ENCODE assay signal across 23 cellular contexts in genomic region chr2:42769583-42770287, GRCh38. TPM values are rescaled to one million over a fixed set of nuclear protein-coding genes. Genes with fewer than 3 reads are reported as not detected.
DNase-seq lines count a peak whose midpoint lies in the region; ATAC-seq and TF ChIP-seq lines count a peak whose summit lies in the region.
"Had no signal": no experiment of that assay in that cellular context is flagged by ENCODE, and none has a peak within 500 bp of the region (broad histone marks: within the 10 kb centered on the region; RNA-seq: fewer than 3 reads in every experiment).

No MANE protein-coding gene starts in this region.

- POLR2A ChIA-PET in activated CD4-positive, alpha-beta memory T cell treated with anti-CD3 and anti-CD28 coated beads, Interleukin-2, amount 10 ng/mL, durations not matched to agents 7 days and 5 days (lab: Charles Lee): no interaction called here
- POLR2A ChIA-PET in activated CD4-positive, alpha-beta memory T cell treated with anti-CD3 and anti-CD28 coated beads for 36 hours (lab: Charles Lee): no interaction called here
- POLR2A ChIA-PET in Panc1 (lab: Charles Lee): no interaction called here

- no peaks in the 10 kb centered on the region for H3K4me1 Mint-ChIP-seq in activated CD4-positive, alpha-beta memory T cell treated with anti-CD3 and anti-CD28 coated beads, Interleukin-2, amount 10 ng/mL, durations not matched to agents 7 days and 5 days
- no peaks in the 10 kb centered on the region for H3K4me1 Mint-ChIP-seq in activated CD4-positive, alpha-beta memory T cell treated with anti-CD3 and anti-CD28 coated beads for 36 hours (ENCODE audit: low read depth)

- H3K9me3 ChIP-seq in Panc1 (ENCODE audit: control insufficient read depth, insufficient read depth, low read depth, low read length): no peaks in the 10 kb centered on the region
- H3K9me3 ChIP-seq: Caco-2 had no signal

- no TSS peak for BruUV-seq in Panc1 (replicated peaks; lab: Mats Ljungman, UMichigan)

- H3K27me3 Mint-ChIP-seq in activated CD4-positive, alpha-beta memory T cell treated with anti-CD3 and anti-CD28 coated beads, Interleukin-2, amount 10 ng/mL, durations not matched to agents 7 days and 5 days: no peaks in the 10 kb centered on the region
- H3K27me3 Mint-ChIP-seq in activated CD4-positive, alpha-beta memory T cell treated with anti-CD3 and anti-CD28 coated beads for 36 hours: no peaks in the 10 kb centered on the region
- H3K27me3 Mint-ChIP-seq: B cell had no signal

- no peak for TF ChIP-seq CTCF in Panc1 (IDR thresholded peaks at IDR 0.05)

- intact Hi-C loops in activated CD4-positive, alpha-beta memory T cell treated with anti-CD3 and anti-CD28 coated beads for 36 hours (cut with micrococcal nuclease): no loop called here
- intact Hi-C loops in Panc1 (cut with micrococcal nuclease; ENCODE audit: unreplicated experiment): no loop called here

- ATAC-seq in Panc1 (peak; percentile 7; the same call in 1 of the 2 replicates), HG03108 (IDR thresholded peaks at IDR 0.05; ENCODE audit: unreplicated experiment) (no peak), HG02852 (IDR thresholded peaks at IDR 0.05; ENCODE audit: unreplicated experiment) (no peak)
- ATAC-seq in stimulated activated naive CD8-positive, alpha-beta T cell treated with anti-CD3 and anti-CD28 coated beads, Interleukin-15, Interleukin-2, amounts not matched to agents 100 U/mL and 50 U/mL, for 24 hours: no peak
- ATAC-seq: CD8-positive, alpha-beta T cell had no signal

- CTCF ChIA-PET in activated CD4-positive, alpha-beta memory T cell treated with anti-CD3 and anti-CD28 coated beads, Interleukin-2, amount 10 ng/mL, durations not matched to agents 7 days and 5 days (lab: Charles Lee): no interaction called here
- CTCF ChIA-PET in activated CD4-positive, alpha-beta memory T cell treated with anti-CD3 and anti-CD28 coated beads for 36 hours (lab: Charles Lee): no interaction called here
- CTCF ChIA-PET in Panc1 (lab: Charles Lee): no interaction called here

- H3K4me3 Mint-ChIP-seq in activated CD4-positive, alpha-beta memory T cell treated with anti-CD3 and anti-CD28 coated beads, Interleukin-2, amount 10 ng/mL, durations not matched to agents 7 days and 5 days: no peak overlapping the region
- no peak overlapping the region for H3K4me3 Mint-ChIP-seq in activated CD4-positive, alpha-beta memory T cell treated with anti-CD3 and anti-CD28 coated beads for 36 hours
- H3K4me3 Mint-ChIP-seq: B cell; CD8-positive, alpha-beta T cell had no signal

- H3K27ac Mint-ChIP-seq in activated CD4-positive, alpha-beta memory T cell treated with anti-CD3 and anti-CD28 coated beads, Interleukin-2, amount 10 ng/mL, durations not matched to agents 7 days and 5 days: no peak overlapping the region
- H3K27ac Mint-ChIP-seq in activated CD4-positive, alpha-beta memory T cell treated with anti-CD3 and anti-CD28 coated beads for 36 hours: no peak overlapping the region
- H3K27ac Mint-ChIP-seq: B cell had no signal

- no peaks in the 10 kb centered on the region for H3K36me3 Mint-ChIP-seq in activated CD4-positive, alpha-beta memory T cell treated with anti-CD3 and anti-CD28 coated beads, Interleukin-2, amount 10 ng/mL, durations not matched to agents 7 days and 5 days (ENCODE audit: low read depth)
- no peaks in the 10 kb centered on the region for H3K36me3 Mint-ChIP-seq in activated CD4-positive, alpha-beta memory T cell treated with anti-CD3 and anti-CD28 coated beads for 36 hours
- H3K36me3 Mint-ChIP-seq: CD8-positive, alpha-beta T cell had no signal

- H3K27ac ChIP-seq in Panc1 (ENCODE audit: low read length): no peak overlapping the region
- H3K27ac ChIP-seq: 22Rv1, C4-2B, PC-9 had no signal

- no peaks in the 10 kb centered on the region for H3K4me1 ChIP-seq in Panc1 (ENCODE audit: control insufficient read depth, insufficient read depth, low read length)
- H3K4me1 ChIP-seq: Caco-2 had no signal

- peak; percentile 7 for DNase-seq in activated CD4-positive, alpha-beta memory T cell treated with anti-CD3 and anti-CD28 coated beads, Interleukin-2, amount 10 ng/mL, durations not matched to agents 7 days and 5 days
- DNase-seq in activated CD4-positive, alpha-beta memory T cell treated with anti-CD3 and anti-CD28 coated beads for 36 hours: no peak
- DNase-seq in Panc1 (ENCODE audit: low read depth, low spot score) (no peak), mesenteric fat pad (ENCODE audit: low spot score) (peak; percentile 75), GOT3 (lab: John Stamatoyannopoulos, UW) (no peak)
- DNase-seq in stimulated activated naive CD8-positive, alpha-beta T cell treated with anti-CD3 and anti-CD28 coated beads, Interleukin-15, Interleukin-2, amounts not matched to agents 100 U/mL and 50 U/mL, for 24 hours: peak; percentile 0
- DNase-seq: CD8-positive, alpha-beta T cell; KG1; MM.1S; NCI-H1048; NCI-H1694; NCI-H2029 treated with DMSO at 0.1 percent for 48 hours; NCI-H526 treated with DMSO at 0.1 percent for 48 hours; PC-9 had no signal

- no peaks in the 10 kb centered on the region for H3K36me3 ChIP-seq in Panc1 (ENCODE audit: control insufficient read depth, insufficient read depth, low read length)

- no peak overlapping the region for H3K4me3 ChIP-seq in Panc1 (ENCODE audit: low read depth in 2 of 2, low read length in 2 of 2)
- H3K4me3 ChIP-seq: PC-9 had no signal

- no peaks in the 10 kb centered on the region for H3K9me3 Mint-ChIP-seq in activated CD4-positive, alpha-beta memory T cell treated with anti-CD3 and anti-CD28 coated beads, Interleukin-2, amount 10 ng/mL, durations not matched to agents 7 days and 5 days
- H3K9me3 Mint-ChIP-seq in activated CD4-positive, alpha-beta memory T cell treated with anti-CD3 and anti-CD28 coated beads for 36 hours: no peaks in the 10 kb centered on the region
- H3K9me3 Mint-ChIP-seq: CD8-positive, alpha-beta T cell had no signal

- in situ Hi-C loops in Panc1 (cut with HindIII; ENCODE audit: low pct_unique_long_range_greater_than_20kb, low sequenced_read_pairs): no loop called here

- no peaks in the 10 kb centered on the region for H3K27me3 ChIP-seq in Panc1 (ENCODE audit: control insufficient read depth, insufficient read depth, low read length)

RNA-seq across cellular contexts. Expression of gene OXER1, which starts 5.8 kb away (rescaled TPM):
- not detected for total RNA-seq in activated CD4-positive, alpha-beta memory T cell treated with anti-CD3 and anti-CD28 coated beads, Interleukin-2, amount 10 ng/mL, durations not matched to agents 7 days and 5 days
- total RNA-seq in activated CD4-positive, alpha-beta memory T cell treated with anti-CD3 and anti-CD28 coated beads for 36 hours: not detected
- 0.10 TPM for total RNA-seq in Panc1 (2021; ENCODE audit: unreplicated experiment)
- polyA plus RNA-seq in Panc1 (2012; ENCODE audit: insufficient read length): 0.17 TPM
- 0.84 TPM for total RNA-seq in mesenteric fat pad
- total RNA-seq: H4, NCI-H460, PC-9, SK-MEL-5 had no signal

RNA-seq across cellular contexts. Expression of gene HAAO, which starts 22.6 kb away (rescaled TPM):
- total RNA-seq in activated CD4-positive, alpha-beta memory T cell treated with anti-CD3 and anti-CD28 coated beads, Interleukin-2, amount 10 ng/mL, durations not matched to agents 7 days and 5 days: under 1 TPM; 0.18 to 0.28 TPM
- under 1 TPM in 1 of 2 experiments, not detected in 1; 0.17 TPM for total RNA-seq in activated CD4-positive, alpha-beta memory T cell treated with anti-CD3 and anti-CD28 coated beads for 36 hours
- 0.74 TPM for total RNA-seq in Panc1 (2021; ENCODE audit: unreplicated experiment)
- 1.4 TPM for polyA plus RNA-seq in Panc1 (2012; ENCODE audit: insufficient read length)
- 2.8 TPM for total RNA-seq in mesenteric fat pad
- total RNA-seq: CD8-positive, alpha-beta T cell; H4; NCI-H460; PC-9; SK-MEL-5 had no signal

Comparison
In these comparisons a context has a peak if more than half of its experiments do, and no peak if none do; other contexts are left out.
1. DNase-seq: peak in activated CD4-positive, alpha-beta memory T cell treated with anti-CD3 and anti-CD28 coated beads, Interleukin-2, amount 10 ng/mL, durations not matched to agents 7 days and 5 days (single experiment), mesenteric fat pad (single experiment) and stimulated activated naive CD8-positive, alpha-beta T cell treated with anti-CD3 and anti-CD28 coated beads, Interleukin-15, Interleukin-2, amounts not matched to agents 100 U/mL and 50 U/mL, for 24 hours (single experiment); none in activated CD4-positive, alpha-beta memory T cell treated with anti-CD3 and anti-CD28 coated beads for 36 hours (single experiment), Panc1 (single experiment) and GOT3 (single experiment).